12 cellular contexts compared by ENCODE assay signal in genomic region chr13:31910633-31911032, GRCh38.
"Had no signal": no experiment of that assay in that cellular context is flagged by ENCODE, and none has a peak within 500 bp of the region (broad histone marks: within the 10 kb centered on the region; RNA-seq: fewer than 3 reads in every experiment).

No MANE protein-coding gene starts in this region.

- H3K27me3 ChIP-seq: breast epithelium, esophagus squamous epithelium, neural progenitor cell, tibial nerve had no signal

- H3K4me1 ChIP-seq: breast epithelium had no signal

- H3K4me3 Mint-ChIP-seq: activated B cell treated with CpG ODN at 0.5 μM for 24 hours; activated CD4-positive, alpha-beta T cell treated with anti-CD3 and anti-CD28 coated beads for 36 hours; activated CD8-positive, alpha-beta memory T cell treated with anti-CD3 and anti-CD28 coated beads, Interleukin-2, amount 10 ng/mL, durations not matched to agents 7 days and 5 days; activated CD8-positive, alpha-beta T cell treated with anti-CD3 and anti-CD28 coated beads, Interleukin-2, amount 10 ng/mL, durations not matched to agents 7 days and 5 days; activated naive CD4-positive, alpha-beta T cell treated with anti-CD3 and anti-CD28 coated beads, Interleukin-2, amount 50 U/mL, for 24 hours; activated naive CD8-positive, alpha-beta T cell treated with anti-CD3 and anti-CD28 coated beads, Interleukin-2, amount 50 U/mL, for 24 hours; naive thymus-derived CD8-positive, alpha-beta T cell; neural progenitor cell had no signal

- H3K27ac ChIP-seq: breast epithelium, esophagus squamous epithelium, neural progenitor cell had no signal

- H3K36me3 ChIP-seq: breast epithelium, esophagus squamous epithelium, neural progenitor cell, tibial nerve had no signal

- H3K36me3 Mint-ChIP-seq: activated CD8-positive, alpha-beta memory T cell treated with anti-CD3 and anti-CD28 coated beads, Interleukin-2, amount 10 ng/mL, durations not matched to agents 7 days and 5 days; activated naive CD4-positive, alpha-beta T cell treated with anti-CD3 and anti-CD28 coated beads, Interleukin-2, amount 50 U/mL, for 24 hours; naive thymus-derived CD8-positive, alpha-beta T cell; neural progenitor cell had no signal

- DNase-seq: activated B cell treated with CpG ODN at 0.5 μM for 24 hours, esophagus squamous epithelium had no signal

- H3K9me3 ChIP-seq: breast epithelium, esophagus squamous epithelium, tibial nerve had no signal

- H3K4me3 ChIP-seq: breast epithelium, esophagus squamous epithelium, neural progenitor cell, tibial nerve had no signal

- H3K9me3 Mint-ChIP-seq: activated B cell treated with CpG ODN at 0.5 μM for 24 hours; activated naive CD4-positive, alpha-beta T cell treated with anti-CD3 and anti-CD28 coated beads, Interleukin-2, amount 50 U/mL, for 24 hours; activated naive CD8-positive, alpha-beta T cell treated with anti-CD3 and anti-CD28 coated beads, Interleukin-2, amount 50 U/mL, for 24 hours; activated T-helper 2 cell treated with anti-CD3 and anti-CD28 coated beads, Interferon-gamma antibody, Interleukin-2, Interleukin-4, amounts not matched to agents 10 μg/mL and 5 μg/mL and 100 μg/mL, durations not matched to agents 14 hours and 24 hours and 36 hours; naive thymus-derived CD8-positive, alpha-beta T cell; neural progenitor cell had no signal

- H3K4me2 ChIP-seq: neural progenitor cell had no signal

- H3K9ac ChIP-seq: neural progenitor cell had no signal

- H3K4me1 Mint-ChIP-seq: activated CD4-positive, alpha-beta T cell treated with anti-CD3 and anti-CD28 coated beads for 36 hours; activated naive CD4-positive, alpha-beta T cell treated with anti-CD3 and anti-CD28 coated beads, Interleukin-2, amount 50 U/mL, for 24 hours; activated naive CD8-positive, alpha-beta T cell treated with anti-CD3 and anti-CD28 coated beads, Interleukin-2, amount 50 U/mL, for 24 hours had no signal

- ATAC-seq: activated CD4-positive, alpha-beta T cell treated with anti-CD3 and anti-CD28 coated beads for 36 hours; activated CD8-positive, alpha-beta memory T cell treated with anti-CD3 and anti-CD28 coated beads, Interleukin-2, amount 10 ng/mL, durations not matched to agents 7 days and 5 days; activated CD8-positive, alpha-beta T cell treated with anti-CD3 and anti-CD28 coated beads, Interleukin-2, amount 10 ng/mL, durations not matched to agents 7 days and 5 days; activated naive CD8-positive, alpha-beta T cell treated with anti-CD3 and anti-CD28 coated beads, Interleukin-2, amount 50 U/mL, for 24 hours; naive thymus-derived CD8-positive, alpha-beta T cell had no signal

- H2AFZ ChIP-seq: neural progenitor cell had no signal

- H3K27ac Mint-ChIP-seq: activated B cell treated with CpG ODN at 0.5 μM for 24 hours; activated CD4-positive, alpha-beta T cell treated with anti-CD3 and anti-CD28 coated beads for 36 hours; activated CD8-positive, alpha-beta memory T cell treated with anti-CD3 and anti-CD28 coated beads, Interleukin-2, amount 10 ng/mL, durations not matched to agents 7 days and 5 days; activated CD8-positive, alpha-beta T cell treated with anti-CD3 and anti-CD28 coated beads, Interleukin-2, amount 10 ng/mL, durations not matched to agents 7 days and 5 days; activated naive CD4-positive, alpha-beta T cell treated with anti-CD3 and anti-CD28 coated beads, Interleukin-2, amount 50 U/mL, for 24 hours; activated naive CD8-positive, alpha-beta T cell treated with anti-CD3 and anti-CD28 coated beads, Interleukin-2, amount 50 U/mL, for 24 hours; activated T-helper 2 cell treated with anti-CD3 and anti-CD28 coated beads, Interferon-gamma antibody, Interleukin-2, Interleukin-4, amounts not matched to agents 10 μg/mL and 5 μg/mL and 100 μg/mL, durations not matched to agents 14 hours and 24 hours and 36 hours; neural progenitor cell had no signal
